Comparison of ENCODE assay signal across 1 cellular context in the genomic region with DNA sequence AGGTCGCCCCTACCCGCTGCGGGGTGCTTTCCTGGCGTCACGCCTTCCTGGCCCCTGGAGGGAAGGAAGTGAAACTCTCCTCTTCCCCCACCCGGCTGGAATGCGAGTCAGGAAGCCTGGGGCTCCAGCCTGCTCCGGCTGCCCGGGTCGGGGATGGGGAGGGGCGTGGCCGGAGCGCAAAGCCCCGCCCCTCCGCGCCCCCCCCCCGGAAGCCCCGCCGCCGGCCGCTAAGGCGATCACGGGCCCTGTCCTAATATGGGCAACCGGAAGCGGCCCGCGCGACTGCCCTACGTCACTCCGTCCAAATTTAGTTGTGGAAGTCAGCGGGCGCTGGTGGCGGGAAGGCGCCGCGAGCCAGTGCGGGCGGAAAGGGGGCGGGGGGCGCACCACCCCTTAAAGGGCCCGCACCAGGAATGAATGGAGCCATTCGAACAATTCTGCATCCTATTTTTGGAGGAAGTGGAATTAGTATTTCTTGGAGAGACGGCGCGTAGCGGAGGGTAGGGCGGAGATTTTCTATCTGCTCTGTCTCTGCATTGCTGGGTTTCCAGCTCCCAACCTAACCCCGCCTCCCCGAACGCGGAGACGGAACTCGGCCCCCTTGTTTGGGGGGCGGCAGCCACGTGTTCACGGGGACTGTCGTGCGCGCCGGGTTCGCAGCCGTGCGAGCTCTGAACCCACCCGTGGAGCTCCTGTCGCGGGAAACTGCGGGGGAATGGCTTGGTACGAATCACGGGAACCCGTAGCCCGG.
TF ChIP-seq lines count a peak whose summit lies in the region.

No MANE protein-coding gene starts in this region.

TF ChIP-seq in K562, 482 proteins besides CTCF, POLR2A, EP300 and RAD21 (continued from another document and continues in another):
- TF ChIP-seq, protein P1, sequence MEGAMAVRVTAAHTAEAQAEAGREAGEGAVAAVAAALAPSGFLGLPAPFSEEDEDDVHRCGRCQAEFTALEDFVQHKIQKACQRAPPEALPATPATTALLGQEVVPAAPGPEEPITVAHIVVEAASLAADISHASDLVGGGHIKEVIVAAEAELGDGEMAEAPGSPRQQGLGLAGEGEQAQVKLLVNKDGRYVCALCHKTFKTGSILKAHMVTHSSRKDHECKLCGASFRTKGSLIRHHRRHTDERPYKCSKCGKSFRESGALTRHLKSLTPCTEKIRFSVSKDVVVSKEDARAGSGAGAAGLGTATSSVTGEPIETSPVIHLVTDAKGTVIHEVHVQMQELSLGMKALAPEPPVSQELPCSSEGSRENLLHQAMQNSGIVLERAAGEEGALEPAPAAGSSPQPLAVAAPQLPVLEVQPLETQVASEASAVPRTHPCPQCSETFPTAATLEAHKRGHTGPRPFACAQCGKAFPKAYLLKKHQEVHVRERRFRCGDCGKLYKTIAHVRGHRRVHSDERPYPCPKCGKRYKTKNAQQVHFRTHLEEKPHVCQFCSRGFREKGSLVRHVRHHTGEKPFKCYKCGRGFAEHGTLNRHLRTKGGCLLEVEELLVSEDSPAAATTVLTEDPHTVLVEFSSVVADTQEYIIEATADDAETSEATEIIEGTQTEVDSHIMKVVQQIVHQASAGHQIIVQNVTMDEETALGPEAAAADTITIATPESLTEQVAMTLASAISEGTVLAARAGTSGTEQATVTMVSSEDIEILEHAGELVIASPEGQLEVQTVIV (CRISPR knock-in tag; IDR thresholded peaks at IDR 0.05; ENCODE audit: borderline replicate concordance): no peak
- TF ChIP-seq, protein P2, sequence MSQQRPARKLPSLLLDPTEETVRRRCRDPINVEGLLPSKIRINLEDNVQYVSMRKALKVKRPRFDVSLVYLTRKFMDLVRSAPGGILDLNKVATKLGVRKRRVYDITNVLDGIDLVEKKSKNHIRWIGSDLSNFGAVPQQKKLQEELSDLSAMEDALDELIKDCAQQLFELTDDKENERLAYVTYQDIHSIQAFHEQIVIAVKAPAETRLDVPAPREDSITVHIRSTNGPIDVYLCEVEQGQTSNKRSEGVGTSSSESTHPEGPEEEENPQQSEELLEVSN (IDR thresholded peaks at IDR 0.05; ENCODE audit: borderline replicate concordance in 1 of 2, extremely low read depth in 1 of 2, insufficient read depth in 1 of 2, insufficient read length in 1 of 2, low read depth in 1 of 2, low read length in 1 of 2, poor library complexity in 1 of 2, severe bottlenecking in 1 of 2): peak in 1 of 2 experiments; percentile 87
- peak; percentile 48; the same call in 1 of the 2 replicates for TF ChIP-seq PHTF2 (CRISPR knock-in tag; IDR thresholded peaks at IDR 0.05)
- TF ChIP-seq, protein P3, sequence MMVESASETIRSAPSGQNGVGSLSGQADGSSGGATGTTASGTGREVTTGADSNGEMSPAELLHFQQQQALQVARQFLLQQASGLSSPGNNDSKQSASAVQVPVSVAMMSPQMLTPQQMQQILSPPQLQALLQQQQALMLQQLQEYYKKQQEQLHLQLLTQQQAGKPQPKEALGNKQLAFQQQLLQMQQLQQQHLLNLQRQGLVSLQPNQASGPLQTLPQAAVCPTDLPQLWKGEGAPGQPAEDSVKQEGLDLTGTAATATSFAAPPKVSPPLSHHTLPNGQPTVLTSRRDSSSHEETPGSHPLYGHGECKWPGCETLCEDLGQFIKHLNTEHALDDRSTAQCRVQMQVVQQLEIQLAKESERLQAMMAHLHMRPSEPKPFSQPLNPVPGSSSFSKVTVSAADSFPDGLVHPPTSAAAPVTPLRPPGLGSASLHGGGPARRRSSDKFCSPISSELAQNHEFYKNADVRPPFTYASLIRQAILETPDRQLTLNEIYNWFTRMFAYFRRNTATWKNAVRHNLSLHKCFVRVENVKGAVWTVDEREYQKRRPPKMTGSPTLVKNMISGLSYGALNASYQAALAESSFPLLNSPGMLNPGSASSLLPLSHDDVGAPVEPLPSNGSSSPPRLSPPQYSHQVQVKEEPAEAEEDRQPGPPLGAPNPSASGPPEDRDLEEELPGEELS (CRISPR knock-in tag; IDR thresholded peaks at IDR 0.05; ENCODE audit: borderline replicate concordance): no peak
- no peak for TF ChIP-seq PTBP1 (IDR thresholded peaks at IDR 0.05; ENCODE audit: low read depth, low read length)
- no peak for TF ChIP-seq ZNF699 (CRISPR knock-in tag; IDR thresholded peaks at IDR 0.05; ENCODE audit: insufficient replicate concordance)
- no peak for TF ChIP-seq CBX8 (IDR thresholded peaks at IDR 0.05; ENCODE audit: borderline replicate concordance, extremely low read depth, low read depth, low read length, poor library complexity, severe bottlenecking)
- TF ChIP-seq, protein P4, sequence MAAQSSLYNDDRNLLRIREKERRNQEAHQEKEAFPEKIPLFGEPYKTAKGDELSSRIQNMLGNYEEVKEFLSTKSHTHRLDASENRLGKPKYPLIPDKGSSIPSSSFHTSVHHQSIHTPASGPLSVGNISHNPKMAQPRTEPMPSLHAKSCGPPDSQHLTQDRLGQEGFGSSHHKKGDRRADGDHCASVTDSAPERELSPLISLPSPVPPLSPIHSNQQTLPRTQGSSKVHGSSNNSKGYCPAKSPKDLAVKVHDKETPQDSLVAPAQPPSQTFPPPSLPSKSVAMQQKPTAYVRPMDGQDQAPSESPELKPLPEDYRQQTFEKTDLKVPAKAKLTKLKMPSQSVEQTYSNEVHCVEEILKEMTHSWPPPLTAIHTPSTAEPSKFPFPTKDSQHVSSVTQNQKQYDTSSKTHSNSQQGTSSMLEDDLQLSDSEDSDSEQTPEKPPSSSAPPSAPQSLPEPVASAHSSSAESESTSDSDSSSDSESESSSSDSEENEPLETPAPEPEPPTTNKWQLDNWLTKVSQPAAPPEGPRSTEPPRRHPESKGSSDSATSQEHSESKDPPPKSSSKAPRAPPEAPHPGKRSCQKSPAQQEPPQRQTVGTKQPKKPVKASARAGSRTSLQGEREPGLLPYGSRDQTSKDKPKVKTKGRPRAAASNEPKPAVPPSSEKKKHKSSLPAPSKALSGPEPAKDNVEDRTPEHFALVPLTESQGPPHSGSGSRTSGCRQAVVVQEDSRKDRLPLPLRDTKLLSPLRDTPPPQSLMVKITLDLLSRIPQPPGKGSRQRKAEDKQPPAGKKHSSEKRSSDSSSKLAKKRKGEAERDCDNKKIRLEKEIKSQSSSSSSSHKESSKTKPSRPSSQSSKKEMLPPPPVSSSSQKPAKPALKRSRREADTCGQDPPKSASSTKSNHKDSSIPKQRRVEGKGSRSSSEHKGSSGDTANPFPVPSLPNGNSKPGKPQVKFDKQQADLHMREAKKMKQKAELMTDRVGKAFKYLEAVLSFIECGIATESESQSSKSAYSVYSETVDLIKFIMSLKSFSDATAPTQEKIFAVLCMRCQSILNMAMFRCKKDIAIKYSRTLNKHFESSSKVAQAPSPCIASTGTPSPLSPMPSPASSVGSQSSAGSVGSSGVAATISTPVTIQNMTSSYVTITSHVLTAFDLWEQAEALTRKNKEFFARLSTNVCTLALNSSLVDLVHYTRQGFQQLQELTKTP (IDR thresholded peaks at IDR 0.05; ENCODE audit: low read depth in 1 of 2, partially characterized antibody in 2 of 2): no peak
- no peak for TF ChIP-seq ZNF551 (CRISPR knock-in tag; IDR thresholded peaks at IDR 0.05)
- no peak for TF ChIP-seq TCF7L2 (IDR thresholded peaks at IDR 0.05; ENCODE audit: low read depth, low read length)
- TF ChIP-seq, protein P5, sequence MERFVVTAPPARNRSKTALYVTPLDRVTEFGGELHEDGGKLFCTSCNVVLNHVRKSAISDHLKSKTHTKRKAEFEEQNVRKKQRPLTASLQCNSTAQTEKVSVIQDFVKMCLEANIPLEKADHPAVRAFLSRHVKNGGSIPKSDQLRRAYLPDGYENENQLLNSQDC (CRISPR knock-in tag; IDR thresholded peaks at IDR 0.05): peak; percentile 79; the same call in 1 of the 2 replicates
- TF ChIP-seq SIN3B (IDR thresholded peaks at IDR 0.05; ENCODE audit: low read depth): peak; percentile 25; the same call in 1 of the 2 replicates
- TF ChIP-seq, protein P6, sequence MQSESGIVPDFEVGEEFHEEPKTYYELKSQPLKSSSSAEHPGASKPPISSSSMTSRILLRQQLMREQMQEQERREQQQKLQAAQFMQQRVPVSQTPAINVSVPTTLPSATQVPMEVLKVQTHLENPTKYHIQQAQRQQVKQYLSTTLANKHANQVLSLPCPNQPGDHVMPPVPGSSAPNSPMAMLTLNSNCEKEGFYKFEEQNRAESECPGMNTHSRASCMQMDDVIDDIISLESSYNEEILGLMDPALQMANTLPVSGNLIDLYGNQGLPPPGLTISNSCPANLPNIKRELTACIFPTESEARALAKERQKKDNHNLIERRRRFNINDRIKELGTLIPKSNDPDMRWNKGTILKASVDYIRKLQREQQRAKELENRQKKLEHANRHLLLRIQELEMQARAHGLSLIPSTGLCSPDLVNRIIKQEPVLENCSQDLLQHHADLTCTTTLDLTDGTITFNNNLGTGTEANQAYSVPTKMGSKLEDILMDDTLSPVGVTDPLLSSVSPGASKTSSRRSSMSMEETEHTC (IDR thresholded peaks at IDR 0.05): peak; percentile 29; the same call in 1 of the 2 replicates
- TF ChIP-seq ZNF57 (CRISPR knock-in tag; IDR thresholded peaks at IDR 0.05): no peak
- TF ChIP-seq, protein P7, sequence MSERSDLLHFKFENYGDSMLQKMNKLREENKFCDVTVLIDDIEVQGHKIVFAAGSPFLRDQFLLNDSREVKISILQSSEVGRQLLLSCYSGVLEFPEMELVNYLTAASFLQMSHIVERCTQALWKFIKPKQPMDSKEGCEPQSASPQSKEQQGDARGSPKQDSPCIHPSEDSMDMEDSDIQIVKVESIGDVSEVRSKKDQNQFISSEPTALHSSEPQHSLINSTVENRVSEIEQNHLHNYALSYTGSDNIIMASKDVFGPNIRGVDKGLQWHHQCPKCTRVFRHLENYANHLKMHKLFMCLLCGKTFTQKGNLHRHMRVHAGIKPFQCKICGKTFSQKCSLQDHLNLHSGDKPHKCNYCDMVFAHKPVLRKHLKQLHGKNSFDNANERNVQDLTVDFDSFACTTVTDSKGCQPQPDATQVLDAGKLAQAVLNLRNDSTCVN (CRISPR knock-in tag; IDR thresholded peaks at IDR 0.05): no peak; the same call in 1 of the 2 replicates
- TF ChIP-seq, protein P8, sequence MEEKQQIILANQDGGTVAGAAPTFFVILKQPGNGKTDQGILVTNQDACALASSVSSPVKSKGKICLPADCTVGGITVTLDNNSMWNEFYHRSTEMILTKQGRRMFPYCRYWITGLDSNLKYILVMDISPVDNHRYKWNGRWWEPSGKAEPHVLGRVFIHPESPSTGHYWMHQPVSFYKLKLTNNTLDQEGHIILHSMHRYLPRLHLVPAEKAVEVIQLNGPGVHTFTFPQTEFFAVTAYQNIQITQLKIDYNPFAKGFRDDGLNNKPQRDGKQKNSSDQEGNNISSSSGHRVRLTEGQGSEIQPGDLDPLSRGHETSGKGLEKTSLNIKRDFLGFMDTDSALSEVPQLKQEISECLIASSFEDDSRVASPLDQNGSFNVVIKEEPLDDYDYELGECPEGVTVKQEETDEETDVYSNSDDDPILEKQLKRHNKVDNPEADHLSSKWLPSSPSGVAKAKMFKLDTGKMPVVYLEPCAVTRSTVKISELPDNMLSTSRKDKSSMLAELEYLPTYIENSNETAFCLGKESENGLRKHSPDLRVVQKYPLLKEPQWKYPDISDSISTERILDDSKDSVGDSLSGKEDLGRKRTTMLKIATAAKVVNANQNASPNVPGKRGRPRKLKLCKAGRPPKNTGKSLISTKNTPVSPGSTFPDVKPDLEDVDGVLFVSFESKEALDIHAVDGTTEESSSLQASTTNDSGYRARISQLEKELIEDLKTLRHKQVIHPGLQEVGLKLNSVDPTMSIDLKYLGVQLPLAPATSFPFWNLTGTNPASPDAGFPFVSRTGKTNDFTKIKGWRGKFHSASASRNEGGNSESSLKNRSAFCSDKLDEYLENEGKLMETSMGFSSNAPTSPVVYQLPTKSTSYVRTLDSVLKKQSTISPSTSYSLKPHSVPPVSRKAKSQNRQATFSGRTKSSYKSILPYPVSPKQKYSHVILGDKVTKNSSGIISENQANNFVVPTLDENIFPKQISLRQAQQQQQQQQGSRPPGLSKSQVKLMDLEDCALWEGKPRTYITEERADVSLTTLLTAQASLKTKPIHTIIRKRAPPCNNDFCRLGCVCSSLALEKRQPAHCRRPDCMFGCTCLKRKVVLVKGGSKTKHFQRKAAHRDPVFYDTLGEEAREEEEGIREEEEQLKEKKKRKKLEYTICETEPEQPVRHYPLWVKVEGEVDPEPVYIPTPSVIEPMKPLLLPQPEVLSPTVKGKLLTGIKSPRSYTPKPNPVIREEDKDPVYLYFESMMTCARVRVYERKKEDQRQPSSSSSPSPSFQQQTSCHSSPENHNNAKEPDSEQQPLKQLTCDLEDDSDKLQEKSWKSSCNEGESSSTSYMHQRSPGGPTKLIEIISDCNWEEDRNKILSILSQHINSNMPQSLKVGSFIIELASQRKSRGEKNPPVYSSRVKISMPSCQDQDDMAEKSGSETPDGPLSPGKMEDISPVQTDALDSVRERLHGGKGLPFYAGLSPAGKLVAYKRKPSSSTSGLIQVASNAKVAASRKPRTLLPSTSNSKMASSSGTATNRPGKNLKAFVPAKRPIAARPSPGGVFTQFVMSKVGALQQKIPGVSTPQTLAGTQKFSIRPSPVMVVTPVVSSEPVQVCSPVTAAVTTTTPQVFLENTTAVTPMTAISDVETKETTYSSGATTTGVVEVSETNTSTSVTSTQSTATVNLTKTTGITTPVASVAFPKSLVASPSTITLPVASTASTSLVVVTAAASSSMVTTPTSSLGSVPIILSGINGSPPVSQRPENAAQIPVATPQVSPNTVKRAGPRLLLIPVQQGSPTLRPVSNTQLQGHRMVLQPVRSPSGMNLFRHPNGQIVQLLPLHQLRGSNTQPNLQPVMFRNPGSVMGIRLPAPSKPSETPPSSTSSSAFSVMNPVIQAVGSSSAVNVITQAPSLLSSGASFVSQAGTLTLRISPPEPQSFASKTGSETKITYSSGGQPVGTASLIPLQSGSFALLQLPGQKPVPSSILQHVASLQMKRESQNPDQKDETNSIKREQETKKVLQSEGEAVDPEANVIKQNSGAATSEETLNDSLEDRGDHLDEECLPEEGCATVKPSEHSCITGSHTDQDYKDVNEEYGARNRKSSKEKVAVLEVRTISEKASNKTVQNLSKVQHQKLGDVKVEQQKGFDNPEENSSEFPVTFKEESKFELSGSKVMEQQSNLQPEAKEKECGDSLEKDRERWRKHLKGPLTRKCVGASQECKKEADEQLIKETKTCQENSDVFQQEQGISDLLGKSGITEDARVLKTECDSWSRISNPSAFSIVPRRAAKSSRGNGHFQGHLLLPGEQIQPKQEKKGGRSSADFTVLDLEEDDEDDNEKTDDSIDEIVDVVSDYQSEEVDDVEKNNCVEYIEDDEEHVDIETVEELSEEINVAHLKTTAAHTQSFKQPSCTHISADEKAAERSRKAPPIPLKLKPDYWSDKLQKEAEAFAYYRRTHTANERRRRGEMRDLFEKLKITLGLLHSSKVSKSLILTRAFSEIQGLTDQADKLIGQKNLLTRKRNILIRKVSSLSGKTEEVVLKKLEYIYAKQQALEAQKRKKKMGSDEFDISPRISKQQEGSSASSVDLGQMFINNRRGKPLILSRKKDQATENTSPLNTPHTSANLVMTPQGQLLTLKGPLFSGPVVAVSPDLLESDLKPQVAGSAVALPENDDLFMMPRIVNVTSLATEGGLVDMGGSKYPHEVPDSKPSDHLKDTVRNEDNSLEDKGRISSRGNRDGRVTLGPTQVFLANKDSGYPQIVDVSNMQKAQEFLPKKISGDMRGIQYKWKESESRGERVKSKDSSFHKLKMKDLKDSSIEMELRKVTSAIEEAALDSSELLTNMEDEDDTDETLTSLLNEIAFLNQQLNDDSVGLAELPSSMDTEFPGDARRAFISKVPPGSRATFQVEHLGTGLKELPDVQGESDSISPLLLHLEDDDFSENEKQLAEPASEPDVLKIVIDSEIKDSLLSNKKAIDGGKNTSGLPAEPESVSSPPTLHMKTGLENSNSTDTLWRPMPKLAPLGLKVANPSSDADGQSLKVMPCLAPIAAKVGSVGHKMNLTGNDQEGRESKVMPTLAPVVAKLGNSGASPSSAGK (IDR thresholded peaks at IDR 0.05): peak; percentile 66
- TF ChIP-seq ZNF75A (CRISPR knock-in tag; IDR thresholded peaks at IDR 0.05): no peak
